In genomic region chr7:96826089-96826488, GRCh38 we compare ENCODE assay signal across 21 cellular contexts.
DNase-seq lines count a peak whose midpoint lies in the region; ATAC-seq, FAIRE-seq and TF ChIP-seq lines count a peak whose summit lies in the region.
"Had no signal": no experiment of that assay in that cellular context is flagged by ENCODE, and none has a peak within 500 bp of the region (broad histone marks: within the 10 kb centered on the region; RNA-seq: fewer than 3 reads in every experiment).

No MANE protein-coding gene starts in this region.

- H3K4me3 ChIP-seq in PC-3 (ENCODE audit: low read length): no peak overlapping the region
- H3K4me3 ChIP-seq in bronchial epithelial cell (ENCODE audit: low read depth, low read length): no peak overlapping the region
- H3K4me3 ChIP-seq: PC-9 had no signal

- no peaks in the 10 kb centered on the region for H3K27me3 ChIP-seq in PC-3 (ENCODE audit: low read length)
- H3K27me3 ChIP-seq in bronchial epithelial cell (ENCODE audit: control insufficient read depth, insufficient read depth, low read length): no peaks in the 10 kb centered on the region

- H3K79me2 ChIP-seq in PC-3 (ENCODE audit: low read length): no peaks in the 10 kb centered on the region

- H2AFZ ChIP-seq in PC-3 (ENCODE audit: low read length): no peak overlapping the region
- H2AFZ ChIP-seq: PC-9 had no signal

- POLR2A ChIA-PET in PC-3 (lab: Charles Lee; ENCODE audit: unreplicated experiment): interaction anchor here (0.5 kb wide), 1 partner anchor 1325 kb away, joined by 7 read pairs; no protein-coding TSS in a partner anchor

- no peak overlapping the region for H3K9ac ChIP-seq in PC-3 (ENCODE audit: low read length)

- H3K36me3 ChIP-seq in PC-3 (ENCODE audit: low read depth, low read length): no peaks in the 10 kb centered on the region
- H3K36me3 ChIP-seq in bronchial epithelial cell (ENCODE audit: control insufficient read depth, insufficient read depth, low read length): no peaks in the 10 kb centered on the region

- peak; percentile 22 for DNase-seq in DMS53 (lab: John Stamatoyannopoulos, UW)
- DNase-seq in DMS53 treated with DMSO at 0.1 percent for 48 hours (lab: John Stamatoyannopoulos, UW; ENCODE audit: unreplicated experiment): no peak
- peak; percentile 30 for DNase-seq in PC-3
- DNase-seq in bronchial epithelial cell (ENCODE audit: low read depth): peak; percentile 13
- no peak for DNase-seq in urothelium cell line (ENCODE audit: low spot score)
- DNase-seq in NCI-H2171 treated with DMSO at 0.1 percent for 48 hours (lab: John Stamatoyannopoulos, UW): no peak
- DNase-seq in pons (ENCODE audit: low spot score): no peak
- no peak for DNase-seq in Kasumi-1 (lab: John Stamatoyannopoulos, UW)
- DNase-seq: NCI-H1092 treated with DMSO at 0.1 percent for 48 hours, NCI-H146, NCI-H2029 treated with DMSO at 0.1 percent for 48 hours, NCI-H446 treated with DMSO at 0.1 percent for 48 hours, NCI-H748 treated with DMSO at 0.1 percent for 48 hours, SIG-M5, T-helper 17 cell had no signal

- no TSS peak for BruUV-seq in PC-3 (replicated peaks; lab: Mats Ljungman, UMichigan)

- H3K4me2 ChIP-seq in PC-3 (ENCODE audit: low read length): no peak overlapping the region
- H3K4me2 ChIP-seq: PC-9 had no signal

- no peaks in the 10 kb centered on the region for H3F3A ChIP-seq in PC-3 (ENCODE audit: low read length, unreplicated experiment)

- H4K20me1 ChIP-seq in PC-3 (ENCODE audit: low read length): no peaks in the 10 kb centered on the region

- CTCF ChIA-PET in PC-3 (lab: Charles Lee): no interaction called here

- no peaks in the 10 kb centered on the region for H3K9me3 ChIP-seq in PC-3 (ENCODE audit: low read length)

- H3K27ac ChIP-seq in PC-3 (ENCODE audit: low read length): no peak overlapping the region
- H3K27ac ChIP-seq: 22Rv1, PC-9, RWPE1 had no signal

- intact Hi-C loops in PC-3 (cut with micrococcal nuclease): no loop called here

- no peak for FAIRE-seq in bronchial epithelial cell (lab: Jason Lieb, UNC)
- peak; percentile 65 for FAIRE-seq in urothelium cell line (lab: Jason Lieb, UNC)
- FAIRE-seq: GM12892, GM18507, H1 had no signal

- TF ChIP-seq CTCF in PC-3 (conservative IDR thresholded peaks at IDR 0.05; ENCODE audit: low read depth, low read length) (no peak), bronchial epithelial cell (IDR thresholded peaks at IDR 0.05; ENCODE audit: insufficient read depth, low read length, severe bottlenecking) (no peak)

- no peaks in the 10 kb centered on the region for H3K9me2 ChIP-seq in PC-3 (replicated peaks; ENCODE audit: low read length)

- ATAC-seq in PC-3: no peak
- ATAC-seq: T-helper 17 cell had no signal

- peaks cover 10% of the 10 kb centered on the region; the same call in 1 of the 2 replicates for H3K4me1 ChIP-seq in PC-3 (ENCODE audit: insufficient read depth, low read length)

Comparison
In these comparisons a context has a peak if more than half of its experiments do, and no peak if none do; other contexts are left out.
1. DNase-seq: peak in DMS53 (single experiment), PC-3 (single experiment) and bronchial epithelial cell (single experiment); none in DMS53 treated with DMSO at 0.1 percent for 48 hours (single experiment), urothelium cell line (single experiment), NCI-H2171 treated with DMSO at 0.1 percent for 48 hours (single experiment), pons (single experiment) and Kasumi-1 (0 of 2).